1 cellular context compared by ENCODE assay signal in the genomic region with DNA sequence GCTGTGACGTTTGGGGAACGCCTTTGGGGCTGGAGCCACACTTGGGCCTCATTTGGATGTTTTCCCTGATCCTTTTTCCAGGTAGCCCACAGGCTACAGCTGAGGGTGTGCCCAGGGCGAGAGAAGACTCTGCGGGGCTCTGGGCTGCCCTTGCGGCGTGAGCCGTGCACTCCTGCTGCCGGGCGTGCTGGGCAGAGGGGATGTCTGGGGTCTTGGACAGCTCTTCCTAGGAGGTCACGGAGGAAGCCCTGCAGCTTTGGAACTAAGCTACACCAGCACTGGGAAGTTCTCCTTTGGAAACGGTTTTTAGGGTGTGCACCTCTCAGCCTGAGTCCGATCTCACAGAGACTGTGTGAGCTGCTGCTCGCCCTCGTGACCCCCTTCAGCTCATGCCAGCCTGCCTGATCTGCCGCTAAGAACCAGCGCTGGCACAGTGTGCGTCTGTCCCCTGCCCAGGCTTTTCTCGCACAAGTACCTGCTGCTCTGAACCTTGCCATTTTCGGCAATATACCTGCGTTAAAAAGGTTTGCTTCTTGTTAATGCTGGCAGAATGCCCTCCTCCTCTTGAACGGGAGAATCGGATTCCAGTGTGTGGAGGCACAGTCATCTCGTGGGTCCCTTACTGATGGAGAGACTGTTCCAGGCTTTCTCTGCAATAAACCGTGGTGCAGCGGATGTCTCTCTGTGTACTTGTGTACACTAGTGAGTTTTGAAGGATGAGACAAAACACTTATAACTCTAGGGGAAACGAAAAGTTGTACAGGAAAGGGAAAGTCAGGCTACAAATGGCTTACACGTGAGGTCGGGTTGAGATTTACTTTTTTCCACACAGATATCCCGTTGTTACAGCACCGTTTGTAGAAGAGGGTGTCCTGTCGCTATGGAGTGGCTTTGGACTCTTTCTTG.
TF ChIP-seq lines count a peak whose summit lies in the region.

No MANE protein-coding gene starts in this region.

TF ChIP-seq in GM23338, 12 proteins besides CTCF, POLR2A, EP300 and RAD21 (continued from another document):
- TF ChIP-seq, protein P1, sequence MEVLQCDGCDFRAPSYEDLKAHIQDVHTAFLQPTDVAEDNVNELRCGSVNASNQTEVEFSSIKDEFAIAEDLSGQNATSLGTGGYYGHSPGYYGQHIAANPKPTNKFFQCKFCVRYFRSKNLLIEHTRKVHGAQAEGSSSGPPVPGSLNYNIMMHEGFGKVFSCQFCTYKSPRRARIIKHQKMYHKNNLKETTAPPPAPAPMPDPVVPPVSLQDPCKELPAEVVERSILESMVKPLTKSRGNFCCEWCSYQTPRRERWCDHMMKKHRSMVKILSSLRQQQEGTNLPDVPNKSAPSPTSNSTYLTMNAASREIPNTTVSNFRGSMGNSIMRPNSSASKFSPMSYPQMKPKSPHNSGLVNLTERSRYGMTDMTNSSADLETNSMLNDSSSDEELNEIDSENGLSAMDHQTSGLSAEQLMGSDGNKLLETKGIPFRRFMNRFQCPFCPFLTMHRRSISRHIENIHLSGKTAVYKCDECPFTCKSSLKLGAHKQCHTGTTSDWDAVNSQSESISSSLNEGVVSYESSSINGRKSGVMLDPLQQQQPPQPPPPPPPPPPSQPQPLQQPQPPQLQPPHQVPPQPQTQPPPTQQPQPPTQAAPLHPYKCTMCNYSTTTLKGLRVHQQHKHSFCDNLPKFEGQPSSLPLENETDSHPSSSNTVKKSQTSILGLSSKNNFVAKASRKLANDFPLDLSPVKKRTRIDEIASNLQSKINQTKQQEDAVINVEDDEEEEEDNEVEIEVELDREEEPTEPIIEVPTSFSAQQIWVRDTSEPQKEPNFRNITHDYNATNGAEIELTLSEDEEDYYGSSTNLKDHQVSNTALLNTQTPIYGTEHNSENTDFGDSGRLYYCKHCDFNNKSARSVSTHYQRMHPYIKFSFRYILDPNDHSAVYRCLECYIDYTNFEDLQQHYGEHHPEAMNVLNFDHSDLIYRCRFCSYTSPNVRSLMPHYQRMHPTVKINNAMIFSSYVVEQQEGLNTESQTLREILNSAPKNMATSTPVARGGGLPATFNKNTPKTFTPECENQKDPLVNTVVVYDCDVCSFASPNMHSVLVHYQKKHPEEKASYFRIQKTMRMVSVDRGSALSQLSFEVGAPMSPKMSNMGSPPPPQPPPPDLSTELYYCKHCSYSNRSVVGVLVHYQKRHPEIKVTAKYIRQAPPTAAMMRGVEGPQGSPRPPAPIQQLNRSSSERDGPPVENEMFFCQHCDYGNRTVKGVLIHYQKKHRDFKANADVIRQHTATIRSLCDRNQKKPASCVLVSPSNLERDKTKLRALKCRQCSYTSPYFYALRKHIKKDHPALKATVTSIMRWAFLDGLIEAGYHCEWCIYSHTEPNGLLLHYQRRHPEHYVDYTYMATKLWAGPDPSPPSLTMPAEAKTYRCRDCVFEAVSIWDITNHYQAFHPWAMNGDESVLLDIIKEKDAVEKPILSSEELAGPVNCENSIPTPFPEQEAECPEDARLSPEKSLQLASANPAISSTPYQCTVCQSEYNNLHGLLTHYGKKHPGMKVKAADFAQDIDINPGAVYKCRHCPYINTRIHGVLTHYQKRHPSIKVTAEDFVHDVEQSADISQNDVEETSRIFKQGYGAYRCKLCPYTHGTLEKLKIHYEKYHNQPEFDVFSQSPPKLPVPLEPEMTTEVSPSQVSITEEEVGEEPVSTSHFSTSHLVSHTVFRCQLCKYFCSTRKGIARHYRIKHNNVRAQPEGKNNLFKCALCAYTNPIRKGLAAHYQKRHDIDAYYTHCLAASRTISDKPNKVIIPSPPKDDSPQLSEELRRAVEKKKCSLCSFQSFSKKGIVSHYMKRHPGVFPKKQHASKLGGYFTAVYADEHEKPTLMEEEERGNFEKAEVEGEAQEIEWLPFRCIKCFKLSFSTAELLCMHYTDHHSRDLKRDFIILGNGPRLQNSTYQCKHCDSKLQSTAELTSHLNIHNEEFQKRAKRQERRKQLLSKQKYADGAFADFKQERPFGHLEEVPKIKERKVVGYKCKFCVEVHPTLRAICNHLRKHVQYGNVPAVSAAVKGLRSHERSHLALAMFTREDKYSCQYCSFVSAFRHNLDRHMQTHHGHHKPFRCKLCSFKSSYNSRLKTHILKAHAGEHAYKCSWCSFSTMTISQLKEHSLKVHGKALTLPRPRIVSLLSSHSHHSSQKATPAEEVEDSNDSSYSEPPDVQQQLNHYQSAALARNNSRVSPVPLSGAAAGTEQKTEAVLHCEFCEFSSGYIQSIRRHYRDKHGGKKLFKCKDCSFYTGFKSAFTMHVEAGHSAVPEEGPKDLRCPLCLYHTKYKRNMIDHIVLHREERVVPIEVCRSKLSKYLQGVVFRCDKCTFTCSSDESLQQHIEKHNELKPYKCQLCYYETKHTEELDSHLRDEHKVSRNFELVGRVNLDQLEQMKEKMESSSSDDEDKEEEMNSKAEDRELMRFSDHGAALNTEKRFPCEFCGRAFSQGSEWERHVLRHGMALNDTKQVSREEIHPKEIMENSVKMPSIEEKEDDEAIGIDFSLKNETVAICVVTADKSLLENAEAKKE (CRISPR knock-in tag; IDR thresholded peaks at IDR 0.05): no peak
- no peak for TF ChIP-seq POLR2AphosphoS5 (IDR thresholded peaks at IDR 0.05; ENCODE audit: low read depth)
- TF ChIP-seq, protein P2, sequence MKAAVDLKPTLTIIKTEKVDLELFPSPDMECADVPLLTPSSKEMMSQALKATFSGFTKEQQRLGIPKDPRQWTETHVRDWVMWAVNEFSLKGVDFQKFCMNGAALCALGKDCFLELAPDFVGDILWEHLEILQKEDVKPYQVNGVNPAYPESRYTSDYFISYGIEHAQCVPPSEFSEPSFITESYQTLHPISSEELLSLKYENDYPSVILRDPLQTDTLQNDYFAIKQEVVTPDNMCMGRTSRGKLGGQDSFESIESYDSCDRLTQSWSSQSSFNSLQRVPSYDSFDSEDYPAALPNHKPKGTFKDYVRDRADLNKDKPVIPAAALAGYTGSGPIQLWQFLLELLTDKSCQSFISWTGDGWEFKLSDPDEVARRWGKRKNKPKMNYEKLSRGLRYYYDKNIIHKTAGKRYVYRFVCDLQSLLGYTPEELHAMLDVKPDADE (IDR thresholded peaks at IDR 0.05): no peak
- no peak for TF ChIP-seq CREB1 (CRISPR knock-in tag; IDR thresholded peaks at IDR 0.05; ENCODE audit: low read depth)
- TF ChIP-seq, protein P3, sequence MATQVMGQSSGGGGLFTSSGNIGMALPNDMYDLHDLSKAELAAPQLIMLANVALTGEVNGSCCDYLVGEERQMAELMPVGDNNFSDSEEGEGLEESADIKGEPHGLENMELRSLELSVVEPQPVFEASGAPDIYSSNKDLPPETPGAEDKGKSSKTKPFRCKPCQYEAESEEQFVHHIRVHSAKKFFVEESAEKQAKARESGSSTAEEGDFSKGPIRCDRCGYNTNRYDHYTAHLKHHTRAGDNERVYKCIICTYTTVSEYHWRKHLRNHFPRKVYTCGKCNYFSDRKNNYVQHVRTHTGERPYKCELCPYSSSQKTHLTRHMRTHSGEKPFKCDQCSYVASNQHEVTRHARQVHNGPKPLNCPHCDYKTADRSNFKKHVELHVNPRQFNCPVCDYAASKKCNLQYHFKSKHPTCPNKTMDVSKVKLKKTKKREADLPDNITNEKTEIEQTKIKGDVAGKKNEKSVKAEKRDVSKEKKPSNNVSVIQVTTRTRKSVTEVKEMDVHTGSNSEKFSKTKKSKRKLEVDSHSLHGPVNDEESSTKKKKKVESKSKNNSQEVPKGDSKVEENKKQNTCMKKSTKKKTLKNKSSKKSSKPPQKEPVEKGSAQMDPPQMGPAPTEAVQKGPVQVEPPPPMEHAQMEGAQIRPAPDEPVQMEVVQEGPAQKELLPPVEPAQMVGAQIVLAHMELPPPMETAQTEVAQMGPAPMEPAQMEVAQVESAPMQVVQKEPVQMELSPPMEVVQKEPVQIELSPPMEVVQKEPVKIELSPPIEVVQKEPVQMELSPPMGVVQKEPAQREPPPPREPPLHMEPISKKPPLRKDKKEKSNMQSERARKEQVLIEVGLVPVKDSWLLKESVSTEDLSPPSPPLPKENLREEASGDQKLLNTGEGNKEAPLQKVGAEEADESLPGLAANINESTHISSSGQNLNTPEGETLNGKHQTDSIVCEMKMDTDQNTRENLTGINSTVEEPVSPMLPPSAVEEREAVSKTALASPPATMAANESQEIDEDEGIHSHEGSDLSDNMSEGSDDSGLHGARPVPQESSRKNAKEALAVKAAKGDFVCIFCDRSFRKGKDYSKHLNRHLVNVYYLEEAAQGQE (IDR thresholded peaks at IDR 0.05; ENCODE audit: unreplicated experiment): no peak
- TF ChIP-seq ZNF114 (CRISPR knock-in tag; IDR thresholded peaks at IDR 0.05): no peak
- no peak for TF ChIP-seq ZNF331 (CRISPR knock-in tag; IDR thresholded peaks at IDR 0.05; ENCODE audit: low read depth)
- no peak for TF ChIP-seq JUNB (IDR thresholded peaks at IDR 0.05; ENCODE audit: unreplicated experiment)
- TF ChIP-seq EZH2phosphoT487 (IDR thresholded peaks at IDR 0.05; ENCODE audit: unreplicated experiment): no peak
- TF ChIP-seq STAT1 (IDR thresholded peaks at IDR 0.05; ENCODE audit: unreplicated experiment): no peak
